Comparison of ENCODE assay signal across 9 cellular contexts in the genomic region with DNA sequence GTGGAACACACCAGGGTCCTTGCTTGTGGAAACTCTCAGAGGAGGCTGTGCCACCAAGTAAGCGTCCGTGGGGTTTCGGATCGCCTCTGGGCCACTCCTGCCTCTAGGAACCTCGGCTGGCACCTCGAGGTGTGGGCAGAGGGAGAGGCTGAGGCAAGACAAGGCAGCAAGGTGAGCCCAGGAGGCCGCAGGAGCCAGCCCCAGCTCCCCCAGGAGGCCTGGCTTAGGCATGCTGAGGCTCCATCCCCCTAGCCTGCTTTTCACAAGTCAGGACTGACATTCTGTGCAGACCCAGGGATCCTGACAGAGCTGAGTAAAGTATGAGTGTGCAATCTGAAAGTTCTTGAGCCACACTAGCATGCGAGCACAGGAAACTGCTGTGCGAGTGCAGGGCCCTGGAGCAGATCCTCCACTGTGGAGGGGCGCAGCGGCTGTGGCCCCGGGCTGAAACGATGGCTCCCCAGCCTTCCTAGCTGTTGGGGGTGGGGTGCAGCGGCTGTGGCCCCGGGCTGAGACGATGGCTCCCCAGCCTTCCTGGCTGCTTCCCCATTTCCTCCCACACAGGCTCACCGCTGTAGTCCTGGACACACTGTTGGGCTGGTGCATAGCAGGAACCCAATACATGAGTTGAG.
DNase-seq lines count a peak whose midpoint lies in the region; ATAC-seq and TF ChIP-seq lines count a peak whose summit lies in the region.
"Had no signal": no experiment of that assay in that cellular context is flagged by ENCODE, and none has a peak within 500 bp of the region (broad histone marks: within the 10 kb centered on the region; RNA-seq: fewer than 3 reads in every experiment).

No MANE protein-coding gene starts in this region.

- CTCF ChIA-PET in RWPE1 (lab: Yijun Ruan, JAX), result interaction anchor here (0.7 kb wide), 1 partner anchor 541 kb away, joined by 3 read pairs; no protein-coding TSS in a partner anchor

- no peaks in the 10 kb centered on the region for H3K36me3 ChIP-seq in aorta (ENCODE audit: control insufficient read depth in 1 of 2, insufficient read depth in 2 of 2, low read length in 1 of 2)

- H3K4me3 ChIP-seq in fibroblast of mammary gland (ENCODE audit: control insufficient read depth, low read depth, low read length) (no peak overlapping the region), aorta (ENCODE audit: low read length in 2 of 2) (no peak overlapping the region)
- H3K4me3 ChIP-seq: hepatocyte had no signal

- H3K27ac ChIP-seq in RWPE1 (peak overlapping the region; percentile 61), aorta (ENCODE audit: low read depth in 1 of 2, low read length in 2 of 2) (no peak overlapping the region)
- H3K27ac ChIP-seq: hepatocyte had no signal

- 69 to 72% methylated on average over 17 of the region's 17 CpGs for WGBS in aorta, 2 donors

- intact Hi-C loops in aorta (cut with DNase I), result no loop called here

- H3K4me1 ChIP-seq in aorta (ENCODE audit: control insufficient read depth in 1 of 2, insufficient read depth in 2 of 2, low read length in 2 of 2), result peaks cover 5 to 6% of the 10 kb centered on the region in 2 donors

- H3K9me3 ChIP-seq in aorta (ENCODE audit: control insufficient read depth, low read length), result no peaks in the 10 kb centered on the region

- no peaks in the 10 kb centered on the region for H3K27me3 ChIP-seq in aorta (ENCODE audit: control insufficient read depth in 1 of 2, insufficient read depth in 2 of 2, low read length in 1 of 2)
- H3K27me3 ChIP-seq: hepatocyte had no signal

- ATAC-seq in GM21619 (IDR thresholded peaks at IDR 0.05; ENCODE audit: unreplicated experiment) (peak; percentile 40), aorta (ENCODE audit: low FRiP score) (no peak)

- POLR2A ChIA-PET in RWPE1 (lab: Yijun Ruan, JAX; ENCODE audit: low non-redundant PET), result no interaction called here

- DNase-seq in RWPE1 (ENCODE audit: low spot score), result no peak
- peak; percentile 63 for DNase-seq in fibroblast of mammary gland (ENCODE audit: low read depth)
- DNase-seq in stimulated activated CD8-positive, alpha-beta memory T cell treated with anti-CD3 and anti-CD28 coated beads, Interleukin-4, amount 100 ng/mL, for 48 hours, result peak; percentile 16
- no peak for DNase-seq in stimulated activated CD4-positive, alpha-beta T cell treated with anti-CD3 and anti-CD28 coated beads, Interleukin-1b, Interleukin-23, amount 100 ng/mL, for 48 hours
- DNase-seq in NCI-H446 (lab: John Stamatoyannopoulos, UW), result no peak
- no peak for DNase-seq in aorta
- DNase-seq in NCI-H1436 treated with DMSO at 0.1 percent for 48 hours (lab: John Stamatoyannopoulos, UW), result no peak

- TF ChIP-seq CTCF in RWPE1 (conservative IDR thresholded peaks at IDR 0.05; ENCODE audit: low read depth) (no peak), fibroblast of mammary gland (conservative IDR thresholded peaks at IDR 0.05; ENCODE audit: control insufficient read depth, insufficient read depth, low read depth, low read length) (no peak)

Comparison
In these comparisons a context has a peak if more than half of its experiments do, and no peak if none do; other contexts are left out.
1. DNase-seq: peak in fibroblast of mammary gland (single experiment) and stimulated activated CD8-positive, alpha-beta memory T cell treated with anti-CD3 and anti-CD28 coated beads, Interleukin-4, amount 100 ng/mL, for 48 hours (single experiment); none in RWPE1 (single experiment), stimulated activated CD4-positive, alpha-beta T cell treated with anti-CD3 and anti-CD28 coated beads, Interleukin-1b, Interleukin-23, amount 100 ng/mL, for 48 hours (single experiment), NCI-H446 (0 of 2), aorta (0 of 2) and NCI-H1436 treated with DMSO at 0.1 percent for 48 hours (single experiment).